8 cellular contexts compared by ENCODE assay signal in the genomic region with DNA sequence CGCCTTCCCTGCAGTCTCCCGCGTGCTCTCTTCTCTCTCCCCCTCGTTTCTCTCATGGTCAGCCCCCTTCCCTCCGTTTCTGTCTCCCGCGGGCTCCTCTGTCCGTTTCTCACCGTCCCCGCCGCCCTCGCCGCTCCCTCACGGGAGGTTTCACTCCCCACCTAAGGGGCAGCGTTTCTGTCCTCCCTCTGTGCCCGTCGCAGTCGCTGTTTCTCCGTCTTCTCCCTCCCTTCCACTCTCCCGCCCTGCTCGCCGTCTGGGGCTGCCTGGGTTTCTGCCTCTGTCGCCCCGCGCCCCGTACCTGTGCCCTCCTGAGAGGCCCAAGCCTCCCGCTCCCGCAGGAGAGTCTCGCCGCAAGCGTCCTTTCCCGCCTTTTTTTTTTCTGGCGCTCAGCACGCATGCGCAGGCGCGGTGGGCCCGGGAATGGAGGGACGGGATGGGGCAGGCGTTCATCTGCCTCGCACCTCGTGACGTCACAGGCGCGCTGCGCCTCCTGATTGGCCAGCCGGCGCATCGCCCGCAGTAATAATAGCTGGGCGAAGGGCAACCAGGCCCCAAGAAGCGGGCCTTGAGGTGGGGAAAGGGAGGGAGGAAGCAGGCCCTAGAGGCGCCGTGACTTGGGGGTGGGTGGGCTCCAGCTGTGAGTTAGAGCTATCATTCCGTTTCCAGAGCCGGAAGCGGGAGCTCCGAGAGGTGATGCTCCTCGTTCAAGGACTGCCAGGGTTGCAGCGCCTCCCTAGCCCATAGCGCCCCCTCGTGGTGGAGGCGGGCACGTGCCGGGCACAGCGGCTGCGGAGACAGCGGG. TPM values are rescaled to one million over a fixed set of nuclear protein-coding genes. Genes with fewer than 3 reads are reported as not detected.
DNase-seq lines count a peak whose midpoint lies in the region; ATAC-seq and TF ChIP-seq lines count a peak whose summit lies in the region.

No MANE protein-coding gene starts in this region.

- ATAC-seq in GM18498 (IDR thresholded peaks at IDR 0.05; ENCODE audit: unreplicated experiment) (peak; percentile 92), HG02938 (IDR thresholded peaks at IDR 0.05; ENCODE audit: unreplicated experiment) (peak; percentile 89), sciatic nerve (peak; percentile 98)

- DNase-seq in NCI-H1694 treated with DMSO at 0.1 percent for 48 hours (lab: John Stamatoyannopoulos, UW) (peak; percentile 85), T-helper 9 cell (peak; percentile 98), astrocyte of the cerebellum (ENCODE audit: low read depth) (peak; percentile 77), hippocampal formation (lab: John Stamatoyannopoulos, UW) (peak; percentile 90 to 95), sciatic nerve (ENCODE audit: low spot score) (peak; percentile 97), cortex of kidney (lab: John Stamatoyannopoulos, UW) (no peak)

- intact Hi-C loops in sciatic nerve (cut with DNase I): loop anchor here (5.0 kb wide), 1 partner anchor 356 kb away; a partner anchor contains a TSS

- peak; percentile 94 for TF ChIP-seq CTCF in astrocyte of the cerebellum (IDR thresholded peaks at IDR 0.05; ENCODE audit: low read depth, low read length, missing control alignments)

- H3K4me3 ChIP-seq in astrocyte of the cerebellum (ENCODE audit: low read depth, low read length): peak overlapping the region; percentile 38

- in situ Hi-C loops in astrocyte of the cerebellum (cut with HindIII; ENCODE audit: low sequenced_read_pairs): no loop called here

RNA-seq across cellular contexts. Expression of a gene that starts 15.4 kb away (rescaled TPM):
- total RNA-seq in sciatic nerve: 13.5 TPM

RNA-seq across cellular contexts. Expression of a gene that starts 18.7 kb away (rescaled TPM):
- 11.5 TPM for total RNA-seq in sciatic nerve

RNA-seq across cellular contexts. Expression of a gene that starts 27.2 kb away (rescaled TPM):
- 9.0 TPM for total RNA-seq in sciatic nerve

RNA-seq across cellular contexts. Expression of a gene that starts 33.3 kb away (rescaled TPM):
- total RNA-seq in sciatic nerve: not detected

RNA-seq across cellular contexts. Expression of a gene that starts 39.1 kb away (rescaled TPM):
- total RNA-seq in sciatic nerve: not detected
